In genomic region chr2:234308814-234309195, GRCh38 we compare ENCODE assay signal across 10 cellular contexts.
A peak's percentile ranks its signal among the peaks of the same experiment; 100 is the strongest.
DNase-seq lines count a peak whose midpoint lies in the region; ATAC-seq, FAIRE-seq and TF ChIP-seq lines count a peak whose summit lies in the region.
"Had no signal": no experiment of that assay in that cellular context is flagged by ENCODE, and none has a peak within 500 bp of the region (broad histone marks: within the 10 kb centered on the region; RNA-seq: fewer than 3 reads in every experiment).

No MANE protein-coding gene starts in this region.

- POLR2A ChIA-PET in T-cell (lab: Charles Lee), result interaction anchor here (0.5 to 2.7 kb wide), 7 partner anchors 11 to 187 kb away, joined by 3 to 17 read pairs (median 4); no protein-coding TSS in a partner anchor

- no peak for FAIRE-seq in kidney (lab: Jason Lieb, UNC)

- no peak overlapping the region for H3K9ac ChIP-seq in kidney (ENCODE audit: low read length in 2 of 2)
- H3K9ac ChIP-seq: parathyroid adenoma had no signal

- no peaks in the 10 kb centered on the region for H3K9me3 ChIP-seq in kidney (ENCODE audit: control insufficient read depth in 1 of 2, low read length in 2 of 2)

- H3K4me1 ChIP-seq in kidney (ENCODE audit: control insufficient read depth in 1 of 2, insufficient read depth in 1 of 2, low read depth in 1 of 2, low read length in 2 of 2), result no peaks in the 10 kb centered on the region
- H3K4me1 ChIP-seq: parathyroid adenoma had no signal

- CTCF ChIA-PET in T-cell (lab: Charles Lee), result interaction anchor here (0.6 to 1.5 kb wide), 10 partner anchors 11 to 171 kb away, joined by 3 to 5 read pairs (median 3); no protein-coding TSS in a partner anchor

- no peak overlapping the region for H3K4me3 ChIP-seq in kidney (ENCODE audit: low read length in 2 of 2)
- H3K4me3 ChIP-seq: PC-9 had no signal

- H3K9me3 Mint-ChIP-seq in T-cell, result no peaks in the 10 kb centered on the region

- intact Hi-C loops in sciatic nerve (cut with DNase I) (no loop called here), kidney (cut with DNase I) (no loop called here)

- ATAC-seq in GM18517 (IDR thresholded peaks at IDR 0.05; ENCODE audit: unreplicated experiment), result peak; percentile 89
- ATAC-seq in HG02943 (IDR thresholded peaks at IDR 0.05; ENCODE audit: low read depth, unreplicated experiment), result peak; percentile 73
- ATAC-seq in T-cell (replicated peaks in 1 of 4), result peak; percentile 94 to 98 (median 96)
- ATAC-seq in sciatic nerve, result peak; percentile 87

- no peak overlapping the region for H3K27ac ChIP-seq in kidney (ENCODE audit: low read depth in 2 of 2, low read length in 2 of 2)
- H3K27ac ChIP-seq: parathyroid adenoma, PC-9 had no signal

- no peaks in the 10 kb centered on the region for H3K27me3 Mint-ChIP-seq in T-cell

- no peaks in the 10 kb centered on the region for H3K36me3 Mint-ChIP-seq in T-cell

- TF ChIP-seq CTCF in kidney (IDR thresholded peaks at IDR 0.05; ENCODE audit: borderline replicate concordance, extremely low read depth, insufficient read depth), result no peak

- H3K4me1 Mint-ChIP-seq in T-cell, result peaks cover 25 to 60% (median 46%) of the 10 kb centered on the region in 3 donors

- H3K27ac Mint-ChIP-seq in T-cell, result peak overlapping the region; percentile 90 to 97

- peak in 33 of 34 experiments; percentile 39 to 83 (median 63) for DNase-seq in T-cell
- DNase-seq in central memory CD4-positive, alpha-beta T cell, result peak; percentile 87
- DNase-seq in sciatic nerve (ENCODE audit: low spot score), result peak; percentile 54
- DNase-seq in cortex of kidney (lab: John Stamatoyannopoulos, UW), result no peak
- DNase-seq in kidney, result no peak
- DNase-seq in islet precursor cell, result no peak

- H3K4me3 Mint-ChIP-seq in T-cell, result peak overlapping the region; percentile 49 to 61 (median 50)

- no peaks in the 10 kb centered on the region for H3K36me3 ChIP-seq in kidney (ENCODE audit: control insufficient read depth in 1 of 2, insufficient read depth in 2 of 2, low read length in 2 of 2)

Comparison
In these comparisons a context has a peak if more than half of its experiments do, and no peak if none do; other contexts are left out.
1. DNase-seq: peak in T-cell (33 of 34), central memory CD4-positive, alpha-beta T cell (single experiment) and sciatic nerve (single experiment); none in cortex of kidney (single experiment), kidney (single experiment) and islet precursor cell (single experiment).
2. Peak in every context shown above with its lines, with median percentiles within 50 percentile points of each other: ATAC-seq.